Comparison of ENCODE assay signal across 23 cellular contexts in genomic region chr10:92328999-92329398, GRCh38. TPM values are rescaled to one million over a fixed set of nuclear protein-coding genes. Genes with fewer than 3 reads are reported as not detected.
A peak's percentile ranks its signal among the peaks of the same experiment; 100 is the strongest.
DNase-seq lines count a peak whose midpoint lies in the region; ATAC-seq, FAIRE-seq and TF ChIP-seq lines count a peak whose summit lies in the region.
"Had no signal": no experiment of that assay in that cellular context is flagged by ENCODE, and none has a peak within 500 bp of the region (broad histone marks: within the 10 kb centered on the region; RNA-seq: fewer than 3 reads in every experiment).

No MANE protein-coding gene starts in this region.

- no peaks in the 10 kb centered on the region for H3K27me3 ChIP-seq in CD8-positive, alpha-beta T cell (ENCODE audit: insufficient read depth, low read length)
- H3K27me3 ChIP-seq in HUES48 (ENCODE audit: control insufficient read depth, insufficient read depth, low read length) = no peaks in the 10 kb centered on the region
- H3K27me3 ChIP-seq in K562 (ENCODE audit: control insufficient read depth in 2 of 2, insufficient read depth in 2 of 2, low read length in 2 of 2) = no peaks in the 10 kb centered on the region
- H3K27me3 ChIP-seq: BLaER1, upper lobe of right lung had no signal

- no peak overlapping the region for H3K4me3 Mint-ChIP-seq in CD8-positive, alpha-beta T cell
- H3K4me3 Mint-ChIP-seq in activated CD4-positive, alpha-beta memory T cell treated with anti-CD3 and anti-CD28 coated beads, Interleukin-2, amount 10 ng/mL, durations not matched to agents 7 days and 5 days = no peak overlapping the region
- H3K4me3 Mint-ChIP-seq: activated naive CD8-positive, alpha-beta T cell treated with anti-CD3 and anti-CD28 coated beads, Interleukin-2, amount 10 ng/mL, durations not matched to agents 7 days and 5 days; nephron; T-helper 1 cell treated with Interleukin-12 subunit alpha and Interleukin-12 subunit beta and Interleukin-4 antibody, amounts not matched to agents 30 μg/mL and 1 μg/mL, for 36 hours had no signal

- H3K27ac Mint-ChIP-seq in CD8-positive, alpha-beta T cell = peak overlapping the region; percentile 30
- H3K27ac Mint-ChIP-seq in activated CD4-positive, alpha-beta memory T cell treated with anti-CD3 and anti-CD28 coated beads, Interleukin-2, amount 10 ng/mL, durations not matched to agents 7 days and 5 days = no peak overlapping the region
- H3K27ac Mint-ChIP-seq: activated naive CD8-positive, alpha-beta T cell treated with anti-CD3 and anti-CD28 coated beads, Interleukin-2, amount 10 ng/mL, durations not matched to agents 7 days and 5 days; nephron; T-helper 1 cell treated with Interleukin-12 subunit alpha and Interleukin-12 subunit beta and Interleukin-4 antibody, amounts not matched to agents 30 μg/mL and 1 μg/mL, for 36 hours had no signal

- H3K79me2 ChIP-seq in K562 (ENCODE audit: control insufficient read depth, insufficient read depth, low read length) = peaks cover 14% of the 10 kb centered on the region; the same call in 2 of the 3 replicates

- no peak for TF ChIP-seq POLR2A in K562 (conservative IDR thresholded peaks at IDR 0.05)

- no peak overlapping the region for H3K27ac ChIP-seq in CD8-positive, alpha-beta T cell (ENCODE audit: low read depth, low read length)
- H3K27ac ChIP-seq in HUES48 (ENCODE audit: low read depth, low read length) (peak overlapping the region; percentile 26), K562 (ENCODE audit: extremely low read depth, low read depth, low read length) (no peak overlapping the region)
- H3K27ac ChIP-seq: BLaER1, HL-60, parathyroid adenoma, upper lobe of right lung had no signal

- H3K9me1 ChIP-seq in K562 (ENCODE audit: control insufficient read depth, insufficient read depth, low read length) = no peaks in the 10 kb centered on the region

- H3K9me3 ChIP-seq in CD8-positive, alpha-beta T cell (ENCODE audit: low read length) = no peaks in the 10 kb centered on the region
- H3K9me3 ChIP-seq in HUES48 (ENCODE audit: control insufficient read depth, insufficient read depth, low read length) (no peaks in the 10 kb centered on the region), K562 (replicated peaks; ENCODE audit: control insufficient read depth, insufficient read depth, low read depth, low read length) (no peaks in the 10 kb centered on the region)
- H3K9me3 ChIP-seq: BLaER1, upper lobe of right lung had no signal

- intact Hi-C loops in CD8-positive, alpha-beta T cell (cut with DNase I, micrococcal nuclease) = no loop called here
- intact Hi-C loops in K562 (cut with micrococcal nuclease) = no loop called here

- in situ Hi-C loops in K562 (cut with MboI) = no loop called here

- no peak for TF ChIP-seq CTCF in CD8-positive, alpha-beta T cell (IDR thresholded peaks at IDR 0.05)
- TF ChIP-seq CTCF in K562 (IDR thresholded peaks at IDR 0.05 in 2 of 3, conservative IDR thresholded peaks at IDR 0.05 in 1 of 3; ENCODE audit: insufficient read depth in 2 of 3, low read depth in 1 of 3, low read length in 3 of 3) = no peak

- FAIRE-seq in K562 (lab: Jason Lieb, UNC) = no peak
- FAIRE-seq: colon had no signal

- H3K4me3 ChIP-seq in CD8-positive, alpha-beta T cell (ENCODE audit: low read depth, low read length) = no peak overlapping the region
- H3K4me3 ChIP-seq in HUES48 (ENCODE audit: low read depth, low read length) (no peak overlapping the region), K562 (no peak overlapping the region)
- H3K4me3 ChIP-seq: BLaER1, upper lobe of right lung had no signal

- no peak for TF ChIP-seq EP300 in K562 (IDR thresholded peaks at IDR 0.05; ENCODE audit: low read length)

- no peaks in the 10 kb centered on the region for H3K27me3 Mint-ChIP-seq in CD8-positive, alpha-beta T cell (ENCODE audit: low read depth)
- H3K27me3 Mint-ChIP-seq in activated CD4-positive, alpha-beta memory T cell treated with anti-CD3 and anti-CD28 coated beads, Interleukin-2, amount 10 ng/mL, durations not matched to agents 7 days and 5 days = no peaks in the 10 kb centered on the region
- H3K27me3 Mint-ChIP-seq: activated naive CD8-positive, alpha-beta T cell treated with anti-CD3 and anti-CD28 coated beads, Interleukin-2, amount 10 ng/mL, durations not matched to agents 7 days and 5 days had no signal

- peaks cover 20% of the 10 kb centered on the region for H3K36me3 Mint-ChIP-seq in CD8-positive, alpha-beta T cell
- H3K36me3 Mint-ChIP-seq in activated CD4-positive, alpha-beta memory T cell treated with anti-CD3 and anti-CD28 coated beads, Interleukin-2, amount 10 ng/mL, durations not matched to agents 7 days and 5 days (ENCODE audit: low read depth) = peaks cover 9% of the 10 kb centered on the region

- no peaks in the 10 kb centered on the region for H3K36me3 ChIP-seq in CD8-positive, alpha-beta T cell (ENCODE audit: insufficient read depth, low read length)
- H3K36me3 ChIP-seq in HUES48 (ENCODE audit: control insufficient read depth, insufficient read depth, low read length) = no peaks in the 10 kb centered on the region
- peaks cover 4% of the 10 kb centered on the region; the same call in 2 of the 3 replicates for H3K36me3 ChIP-seq in K562 (ENCODE audit: control insufficient read depth, insufficient read depth, low read length)
- H3K36me3 ChIP-seq: upper lobe of right lung had no signal

- H3K4me2 ChIP-seq in K562 (ENCODE audit: insufficient read depth, low read length) = no peak overlapping the region
- H3K4me2 ChIP-seq: BLaER1 had no signal

- no peaks in the 10 kb centered on the region for H3K9me3 Mint-ChIP-seq in CD8-positive, alpha-beta T cell
- H3K9me3 Mint-ChIP-seq in activated CD4-positive, alpha-beta memory T cell treated with anti-CD3 and anti-CD28 coated beads, Interleukin-2, amount 10 ng/mL, durations not matched to agents 7 days and 5 days = no peaks in the 10 kb centered on the region
- H3K9me3 Mint-ChIP-seq: activated naive CD8-positive, alpha-beta T cell treated with anti-CD3 and anti-CD28 coated beads, Interleukin-2, amount 10 ng/mL, durations not matched to agents 7 days and 5 days; nephron; T-helper 1 cell treated with Interleukin-12 subunit alpha and Interleukin-12 subunit beta and Interleukin-4 antibody, amounts not matched to agents 30 μg/mL and 1 μg/mL, for 36 hours had no signal

- H2AFZ ChIP-seq in K562 (ENCODE audit: low read depth, low read length) = no peak overlapping the region
- H2AFZ ChIP-seq: parathyroid adenoma had no signal

- no peaks in the 10 kb centered on the region for H3K4me1 ChIP-seq in CD8-positive, alpha-beta T cell (ENCODE audit: insufficient read depth, low read length)
- H3K4me1 ChIP-seq in HUES48 (ENCODE audit: control insufficient read depth, insufficient read depth, low read length) (peaks cover 30% of the 10 kb centered on the region), K562 (replicated peaks in 1 of 2; ENCODE audit: control insufficient read depth in 2 of 2, insufficient read depth in 2 of 2, low read length in 2 of 2) (no peaks in the 10 kb centered on the region; a peak in 2 of 5 replicates)
- H3K4me1 ChIP-seq: BLaER1, upper lobe of right lung had no signal

- CTCF ChIA-PET in CD8-positive, alpha-beta T cell (lab: Charles Lee) = no interaction called here
- CTCF ChIA-PET in K562 (lab: Yijun Ruan, JAX; ENCODE audit: low intra/inter-chr PET ratio) = no interaction called here
- CTCF ChIA-PET in activated CD4-positive, alpha-beta memory T cell treated with anti-CD3 and anti-CD28 coated beads, Interleukin-2, amount 10 ng/mL, durations not matched to agents 7 days and 5 days (lab: Charles Lee) = no interaction called here

- no peak for TF ChIP-seq RAD21 in K562 (CRISPR knock-in tag; conservative IDR thresholded peaks at IDR 0.05 in 1 of 2, IDR thresholded peaks at IDR 0.05 in 1 of 2)

- H3K4me1 Mint-ChIP-seq in CD8-positive, alpha-beta T cell (ENCODE audit: low read depth) = peaks cover 45% of the 10 kb centered on the region
- H3K4me1 Mint-ChIP-seq in activated CD4-positive, alpha-beta memory T cell treated with anti-CD3 and anti-CD28 coated beads, Interleukin-2, amount 10 ng/mL, durations not matched to agents 7 days and 5 days = peaks cover 4% of the 10 kb centered on the region
- H3K4me1 Mint-ChIP-seq: nephron had no signal

- H3K9ac ChIP-seq in HUES48 (ENCODE audit: low read depth, low read length) (no peak overlapping the region), K562 (ENCODE audit: insufficient read depth in 1 of 2, low read depth in 2 of 2, low read length in 2 of 2) (no peak overlapping the region)
- H3K9ac ChIP-seq: BLaER1, parathyroid adenoma had no signal

- no peak for DNase-seq in CD8-positive, alpha-beta T cell
- DNase-seq in K562 (ENCODE audit: extremely low read depth in 1 of 4, low spot score in 3 of 4) (no peak), kidney tubule cell (ENCODE audit: low spot score) (peak; percentile 55), SIG-M5 treated with dmso at 0.1 percent for 504 hours (lab: John Stamatoyannopoulos, UW; ENCODE audit: unreplicated experiment) (no peak)
- DNase-seq in activated CD4-positive, CD25-positive, alpha-beta regulatory T cell (lab: John Stamatoyannopoulos, UW) = no peak
- DNase-seq in activated CD4-positive, alpha-beta memory T cell treated with anti-CD3 and anti-CD28 coated beads, Interleukin-2, amount 10 ng/mL, durations not matched to agents 7 days and 5 days = no peak
- DNase-seq: activated CD4-positive, alpha-beta T cell treated with anti-CD3 and anti-CD28 coated beads for 48 hours; activated naive CD8-positive, alpha-beta T cell treated with anti-CD3 and anti-CD28 coated beads, Interleukin-2, amount 10 ng/mL, durations not matched to agents 7 days and 5 days; midbrain; MV-4-11; NCI-H187 treated with DMSO at 0.1 percent for 48 hours; NCI-H2227 treated with DMSO at 0.1 percent for 48 hours; stimulated activated CD8-positive, alpha-beta memory T cell treated with anti-CD3 and anti-CD28 coated beads, Interleukin-4, amount 100 ng/mL, for 48 hours; upper lobe of right lung had no signal

- POLR2A ChIA-PET in CD8-positive, alpha-beta T cell (lab: Charles Lee) = no interaction called here
- POLR2A ChIA-PET in K562 (lab: Yijun Ruan, JAX) = no interaction called here
- POLR2A ChIA-PET in activated CD4-positive, alpha-beta memory T cell treated with anti-CD3 and anti-CD28 coated beads, Interleukin-2, amount 10 ng/mL, durations not matched to agents 7 days and 5 days (lab: Charles Lee) = no interaction called here

- H4K20me1 ChIP-seq in K562 (replicated peaks; ENCODE audit: control insufficient read depth, insufficient read depth, low read length) = no peaks in the 10 kb centered on the region

- BruUV-seq in K562 (replicated peaks; lab: Mats Ljungman, UMichigan) = no TSS peak

- ATAC-seq in CD8-positive, alpha-beta T cell = no peak
- ATAC-seq in K562 (no peak), HG02840 (IDR thresholded peaks at IDR 0.05; ENCODE audit: low FRiP score, unreplicated experiment) (no peak)
- ATAC-seq: Panc1, upper lobe of right lung had no signal

RNA-seq across cellular contexts. Expression of gene MARCHF5, which starts 38.0 kb away (rescaled TPM):
- total RNA-seq in CD8-positive, alpha-beta T cell = 10 to 100 TPM; 48.3 to 48.9 TPM
- total RNA-seq in K562 (2011; cell fraction: chromatin; rRNA removed; ENCODE audit: low replicate concordance) = 21.2 and 40.4 TPM in 2 replicates
- 5.8 and 7.1 TPM in 2 replicates for total RNA-seq in K562 (2011; cell fraction: nucleolus; rRNA removed)
- 20.6 and 24.7 TPM in 2 replicates for total RNA-seq in K562 (2011; cell fraction: nucleoplasm; rRNA removed)
- total RNA-seq in K562 (2014; rRNA removed) (3.4 and 4.4 TPM in 2 replicates), K562 (2014; rRNA removed; fragmentation: Illumina TruSeq; extraction: Trizol) (13.4 and 18.0 TPM in 2 replicates), K562 (2015; rRNA removed; fragmentation: Illumina TruSeq; extraction: Trizol) (7.7 and 7.9 TPM in 2 replicates), K562 (2021) (27.1 and 27.2 TPM in 2 replicates)
- polyA plus RNA-seq in K562 (2011; rRNA removed) (18.9 and 25.7 TPM in 2 replicates), K562 (2014; fragmentation: Illumina TruSeq; extraction: Trizol) (16.4 and 18.3 TPM in 2 replicates), K562 (2014; fragmentation: Nextera tagmentation; extraction: Ambion mirVana) (1 to 10 TPM; 3.4 to 4.0 TPM), K562 (2014; rRNA removed) (10.8 and 11.5 TPM in 2 replicates)
- polyA plus RNA-seq in K562 (2011; cell fraction: cytosol; rRNA removed) = 3.9 and 11.4 TPM in 2 replicates
- polyA plus RNA-seq in K562 (2011; cell fraction: nucleus; rRNA removed) = 16.8 and 37.2 TPM in 2 replicates
- polyA plus RNA-seq in K562 (2012) = 18.1 and 29.9 TPM in 2 replicates
- polyA minus RNA-seq in K562 (2011; rRNA and poly(A)+ RNA removed) = 14.4 and 15.1 TPM in 2 replicates
- 9.8 and 12.6 TPM in 2 replicates for polyA minus RNA-seq in K562 (2011; cell fraction: cytosol; rRNA and poly(A)+ RNA removed)
- polyA minus RNA-seq in K562 (2011; cell fraction: nucleus; rRNA and poly(A)+ RNA removed) = 7.5 and 10.9 TPM in 2 replicates
- total RNA-seq in activated CD4-positive, alpha-beta memory T cell treated with anti-CD3 and anti-CD28 coated beads, Interleukin-2, amount 10 ng/mL, durations not matched to agents 7 days and 5 days = 10 to 100 TPM; 28.5 to 29.3 TPM

RNA-seq across cellular contexts. Expression of gene CPEB3, which starts 38.1 kb away (rescaled TPM):
- 1 to 10 TPM in 1 of 2 experiments, under 1 TPM in 1; 0.71 to 1.1 TPM for total RNA-seq in CD8-positive, alpha-beta T cell
- 2.0 and 3.6 TPM in 2 replicates for total RNA-seq in K562 (2011; cell fraction: chromatin; rRNA removed; ENCODE audit: low replicate concordance)
- 1.2 and 1.4 TPM in 2 replicates for total RNA-seq in K562 (2011; cell fraction: nucleolus; rRNA removed)
- total RNA-seq in K562 (2011; cell fraction: nucleoplasm; rRNA removed) = 2.0 and 3.1 TPM in 2 replicates
- 0.45 and 0.73 TPM in 2 replicates for total RNA-seq in K562 (2014; rRNA removed)
- 0.51 and 0.67 TPM in 2 replicates for total RNA-seq in K562 (2014; rRNA removed; fragmentation: Illumina TruSeq; extraction: Trizol)
- total RNA-seq in K562 (2015; rRNA removed; fragmentation: Illumina TruSeq; extraction: Trizol) = 0.57 and 0.58 TPM in 2 replicates
- 1.1 and 1.2 TPM in 2 replicates for total RNA-seq in K562 (2021)
- 0.35 and 0.46 TPM in 2 replicates for polyA plus RNA-seq in K562 (2011; rRNA removed)
- polyA plus RNA-seq in K562 (2011; cell fraction: cytosol; rRNA removed) = 0.21 and 0.22 TPM in 2 replicates
- polyA plus RNA-seq in K562 (2011; cell fraction: nucleus; rRNA removed) = 0.60 and 1.4 TPM in 2 replicates
- polyA plus RNA-seq in K562 (2012) = 0.49 and 1.4 TPM in 2 replicates
- 0.50 and 0.59 TPM in 2 replicates for polyA plus RNA-seq in K562 (2014; fragmentation: Illumina TruSeq; extraction: Trizol)
- polyA plus RNA-seq in K562 (2014; fragmentation: Nextera tagmentation; extraction: Ambion mirVana) = under 1 TPM; 0.15 to 0.17 TPM
- polyA plus RNA-seq in K562 (2014; rRNA removed) = 0.56 and 0.63 TPM in 2 replicates
- 0.63 and 0.70 TPM in 2 replicates for polyA minus RNA-seq in K562 (2011; rRNA and poly(A)+ RNA removed)
- polyA minus RNA-seq in K562 (2011; cell fraction: cytosol; rRNA and poly(A)+ RNA removed) = 0.67 and 0.82 TPM in 2 replicates
- 1.1 and 1.3 TPM in 2 replicates for polyA minus RNA-seq in K562 (2011; cell fraction: nucleus; rRNA and poly(A)+ RNA removed)
- total RNA-seq in activated CD4-positive, alpha-beta memory T cell treated with anti-CD3 and anti-CD28 coated beads, Interleukin-2, amount 10 ng/mL, durations not matched to agents 7 days and 5 days = 1 to 10 TPM; 2.8 to 3.0 TPM
